24 cellular contexts compared by ENCODE assay signal in genomic region chr2:63755980-63756379, GRCh38.
DNase-seq lines count a peak whose midpoint lies in the region; ATAC-seq and TF ChIP-seq lines count a peak whose summit lies in the region.
"Had no signal": no experiment of that assay in that cellular context is flagged by ENCODE, and none has a peak within 500 bp of the region (broad histone marks: within the 10 kb centered on the region; RNA-seq: fewer than 3 reads in every experiment).

No MANE protein-coding gene starts in this region.

- TF ChIP-seq EP300 in Ishikawa (IDR thresholded peaks at IDR 0.05; ENCODE audit: borderline replicate concordance) (peak; percentile 38; the same call in 1 of the 2 replicates), ovary (IDR thresholded peaks at IDR 0.05) (no peak)

- H3K4me1 ChIP-seq in ovary (ENCODE audit: insufficient read depth) = no peaks in the 10 kb centered on the region
- H3K4me1 ChIP-seq in body of pancreas = peaks cover 6% of the 10 kb centered on the region
- H3K4me1 ChIP-seq: thyroid gland had no signal

- DNase-seq in AG10803 (ENCODE audit: low read depth) = peak; percentile 62
- DNase-seq in chondrocyte (ENCODE audit: low spot score) = no peak
- DNase-seq in kidney tubule cell (ENCODE audit: low spot score) = peak; percentile 54
- no peak for DNase-seq in T-helper 17 cell
- no peak for DNase-seq in caudate nucleus (lab: John Stamatoyannopoulos, UW)
- DNase-seq in ovary = no peak
- no peak for DNase-seq in body of pancreas
- DNase-seq: activated CD8-positive, alpha-beta memory T cell treated with anti-CD3 and anti-CD28 coated beads for 24 hours; AML-193; DMS79 treated with DMSO at 0.1 percent for 48 hours; head of caudate nucleus; NCI-H1694; NCI-H748 treated with DMSO at 0.1 percent for 48 hours; occipital lobe; right lobe of liver; stimulated activated naive CD4-positive, alpha-beta T cell; T1000; thyroid gland had no signal

- H3K27ac ChIP-seq in caudate nucleus (ENCODE audit: low read depth, low read length) = no peak overlapping the region
- no peak overlapping the region for H3K27ac ChIP-seq in ovary
- no peak overlapping the region for H3K27ac ChIP-seq in body of pancreas
- H3K27ac ChIP-seq: epithelial cell of prostate, PC-9, right lobe of liver, SK-N-MC, thyroid gland had no signal

- TF ChIP-seq POLR2A in ovary (IDR thresholded peaks at IDR 0.05) (no peak), body of pancreas (IDR thresholded peaks at IDR 0.05) (no peak)

- H3K4me3 Mint-ChIP-seq in chondrocyte (ENCODE audit: unreplicated experiment) (no peak overlapping the region), T-helper 17 cell (no peak overlapping the region)
- H3K4me3 Mint-ChIP-seq: activated naive CD8-positive, alpha-beta T cell; activated T-helper 1 cell treated with anti-CD3 and anti-CD28 coated beads, Interleukin-12 subunit alpha, Interleukin-12 subunit beta, Interleukin-2, Interleukin-4 antibody, amounts not matched to agents 30 ng/mL and 10 ng/mL and 1 ng/mL, durations not matched to agents 14 hours and 24 hours and 36 hours had no signal

- TF ChIP-seq RAD21 in Ishikawa (IDR thresholded peaks at IDR 0.05; ENCODE audit: low read depth) = no peak

- H3K27me3 ChIP-seq in ovary (no peaks in the 10 kb centered on the region), body of pancreas (no peaks in the 10 kb centered on the region)
- H3K27me3 ChIP-seq: right lobe of liver, thyroid gland had no signal

- no peaks in the 10 kb centered on the region for H3K9me3 ChIP-seq in T-helper 17 cell (ENCODE audit: control insufficient read depth, low read length, poor library complexity, severe bottlenecking)
- no peaks in the 10 kb centered on the region for H3K9me3 ChIP-seq in ovary
- H3K9me3 ChIP-seq in body of pancreas = no peaks in the 10 kb centered on the region
- H3K9me3 ChIP-seq: right lobe of liver, thyroid gland had no signal

- H3K27me3 Mint-ChIP-seq in chondrocyte (ENCODE audit: low read depth) (no peaks in the 10 kb centered on the region), T-helper 17 cell (peaks cover 33% of the 10 kb centered on the region)

- H3K4me1 Mint-ChIP-seq in chondrocyte (ENCODE audit: low read depth) = peaks cover 20% of the 10 kb centered on the region
- no peaks in the 10 kb centered on the region for H3K4me1 Mint-ChIP-seq in T-helper 17 cell

- peak overlapping the region; percentile 59 for H3K27ac Mint-ChIP-seq in chondrocyte (ENCODE audit: unreplicated experiment)
- H3K27ac Mint-ChIP-seq in T-helper 17 cell = no peak overlapping the region
- H3K27ac Mint-ChIP-seq: activated naive CD8-positive, alpha-beta T cell; activated T-helper 1 cell treated with anti-CD3 and anti-CD28 coated beads, Interleukin-12 subunit alpha, Interleukin-12 subunit beta, Interleukin-2, Interleukin-4 antibody, amounts not matched to agents 30 ng/mL and 10 ng/mL and 1 ng/mL, durations not matched to agents 14 hours and 24 hours and 36 hours had no signal

- H3K36me3 Mint-ChIP-seq in chondrocyte (ENCODE audit: low read depth) (no peaks in the 10 kb centered on the region), T-helper 17 cell (ENCODE audit: low read depth) (peaks cover 5% of the 10 kb centered on the region)

- intact Hi-C loops in ovary (cut with DNase I) = no loop called here
- intact Hi-C loops in body of pancreas (cut with DNase I) = no loop called here

- H3K36me3 ChIP-seq in ovary = no peaks in the 10 kb centered on the region
- H3K36me3 ChIP-seq in body of pancreas (replicated peaks in 1 of 2; ENCODE audit: insufficient read depth in 1 of 2, low read depth in 2 of 2) = no peaks in the 10 kb centered on the region
- H3K36me3 ChIP-seq: right lobe of liver, thyroid gland had no signal

- H3K9me3 Mint-ChIP-seq in chondrocyte (ENCODE audit: low read depth) = no peaks in the 10 kb centered on the region
- H3K9me3 Mint-ChIP-seq: activated T-helper 1 cell treated with anti-CD3 and anti-CD28 coated beads, Interleukin-12 subunit alpha, Interleukin-12 subunit beta, Interleukin-2, Interleukin-4 antibody, amounts not matched to agents 30 ng/mL and 10 ng/mL and 1 ng/mL, durations not matched to agents 14 hours and 24 hours and 36 hours had no signal

- H3K4me3 ChIP-seq in AG10803 (ENCODE audit: low read length) (no peak overlapping the region), ovary (no peak overlapping the region), body of pancreas (no peak overlapping the region)
- H3K4me3 ChIP-seq: PC-9, right lobe of liver, SK-N-MC, thyroid gland had no signal

- ATAC-seq in T-helper 17 cell (no peak), body of pancreas (no peak)

- TF ChIP-seq CTCF in AG10803 (conservative IDR thresholded peaks at IDR 0.05; ENCODE audit: low read length) (no peak), chondrocyte (IDR thresholded peaks at IDR 0.05) (no peak), ovary (IDR thresholded peaks at IDR 0.05) (no peak), body of pancreas (IDR thresholded peaks at IDR 0.05) (no peak)

TF ChIP-seq in Ishikawa, 13 proteins besides CTCF, POLR2A, EP300 and RAD21:
- TF ChIP-seq TAF1 (IDR thresholded peaks at IDR 0.05; ENCODE audit: low read depth) = no peak
- no peak for TF ChIP-seq USF1 (IDR thresholded peaks at IDR 0.05)
- no peak for TF ChIP-seq MAX (IDR thresholded peaks at IDR 0.05)
- peak; percentile 48; the same call in 1 of the 2 replicates for TF ChIP-seq NFIC (IDR thresholded peaks at IDR 0.05)
- no peak for TF ChIP-seq REST (IDR thresholded peaks at IDR 0.05; ENCODE audit: low read depth)
- no peak for TF ChIP-seq FOXM1 (IDR thresholded peaks at IDR 0.05; ENCODE audit: borderline replicate concordance, low read depth)
- no peak for TF ChIP-seq CREB1 (IDR thresholded peaks at IDR 0.05; ENCODE audit: low read depth)
- no peak for TF ChIP-seq YY1 (IDR thresholded peaks at IDR 0.05; ENCODE audit: low read depth)
- no peak for TF ChIP-seq CEBPB (IDR thresholded peaks at IDR 0.05)
- no peak for TF ChIP-seq TCF12 (IDR thresholded peaks at IDR 0.05; ENCODE audit: low read depth)
- peak; percentile 66 for TF ChIP-seq TEAD4 (IDR thresholded peaks at IDR 0.05)
- no peak for TF ChIP-seq EGR1 (IDR thresholded peaks at IDR 0.05)
- no peak for TF ChIP-seq ZBTB7A (IDR thresholded peaks at IDR 0.05; ENCODE audit: low read depth)

Comparison
In these comparisons a context has a peak if more than half of its experiments do, and no peak if none do; other contexts are left out.
1. DNase-seq: peak in AG10803 (single experiment) and kidney tubule cell (single experiment); none in chondrocyte (single experiment), T-helper 17 cell (0 of 3), caudate nucleus (0 of 61), ovary (0 of 5) and body of pancreas (0 of 4).